In the genomic region with DNA sequence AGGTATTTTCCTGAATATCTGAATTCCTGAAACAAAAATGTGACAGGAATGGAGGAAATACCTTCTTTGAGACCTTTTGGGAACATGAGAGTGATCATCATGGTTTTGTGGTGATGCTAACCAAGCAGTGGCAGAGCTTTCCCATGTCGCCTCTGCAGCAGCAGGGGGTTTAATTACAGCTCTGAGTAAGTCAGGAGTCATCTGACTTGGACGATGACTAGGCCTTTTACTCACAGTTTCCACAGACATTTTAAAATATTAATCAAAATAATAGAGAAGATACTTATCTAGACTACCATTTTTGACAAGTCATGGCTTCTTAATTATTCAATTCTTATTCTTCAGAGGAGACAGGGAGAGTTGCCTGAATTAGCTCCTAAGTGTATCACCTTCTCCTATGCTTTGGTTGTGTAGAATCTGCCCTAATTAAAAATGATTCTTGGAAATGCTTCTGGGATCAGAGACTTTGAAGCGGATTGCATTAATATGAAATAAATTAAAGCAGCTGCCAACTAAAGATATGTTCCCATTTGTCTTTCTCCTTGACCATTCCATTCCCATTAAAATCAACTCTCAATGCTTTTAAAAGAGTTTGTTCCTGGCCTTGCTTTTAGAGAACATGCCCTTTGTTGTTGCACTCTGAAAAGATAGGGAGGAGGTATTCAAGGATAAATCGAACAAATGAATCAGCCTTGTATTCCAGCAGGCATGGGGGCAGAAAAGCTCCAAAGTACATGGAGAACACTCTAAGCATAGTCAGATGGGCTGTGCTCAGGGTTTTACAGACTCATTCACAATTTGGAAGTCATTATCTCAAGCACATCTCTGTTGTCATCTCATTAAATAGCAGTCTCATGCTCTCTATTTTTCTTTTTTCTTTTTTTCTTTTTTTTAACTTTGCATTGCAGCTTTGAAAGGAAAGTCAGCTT, we compare ENCODE assay signal across 10 cellular contexts. TPM values are rescaled to one million over a fixed set of nuclear protein-coding genes. Genes with fewer than 3 reads are reported as not detected.
A peak's percentile ranks its signal among the peaks of the same experiment; 100 is the strongest.
DNase-seq lines count a peak whose midpoint lies in the region; ATAC-seq, FAIRE-seq and TF ChIP-seq lines count a peak whose summit lies in the region.
"Had no signal": no experiment of that assay in that cellular context is flagged by ENCODE, and none has a peak within 500 bp of the region (broad histone marks: within the 10 kb centered on the region; RNA-seq: fewer than 3 reads in every experiment).

No MANE protein-coding gene starts in this region.

- H3K27ac Mint-ChIP-seq in osteocyte (ENCODE audit: unreplicated experiment), result peak overlapping the region; percentile 87
- H3K27ac Mint-ChIP-seq: activated B cell treated with CpG ODN at 0.5 μM for 24 hours, natural killer cell had no signal

- no peak overlapping the region for H3K4me3 Mint-ChIP-seq in osteocyte (ENCODE audit: unreplicated experiment)
- H3K4me3 Mint-ChIP-seq: activated B cell treated with CpG ODN at 0.5 μM for 24 hours, natural killer cell had no signal

- peaks cover 28% of the 10 kb centered on the region for H3K4me1 Mint-ChIP-seq in osteocyte (ENCODE audit: unreplicated experiment)
- H3K4me1 Mint-ChIP-seq: activated B cell treated with CpG ODN at 0.5 μM for 24 hours, natural killer cell had no signal

- H3K4me3 ChIP-seq in bronchial epithelial cell (ENCODE audit: low read depth, low read length), result no peak overlapping the region

- peaks cover 3% of the 10 kb centered on the region for H3K36me3 Mint-ChIP-seq in osteocyte (ENCODE audit: unreplicated experiment)
- H3K36me3 Mint-ChIP-seq: natural killer cell had no signal

- TF ChIP-seq CTCF in bronchial epithelial cell (IDR thresholded peaks at IDR 0.05; ENCODE audit: insufficient read depth, low read length, severe bottlenecking) (no peak), osteocyte (IDR thresholded peaks at IDR 0.05) (no peak)

- H3K27me3 Mint-ChIP-seq in osteocyte (ENCODE audit: unreplicated experiment), result no peaks in the 10 kb centered on the region
- H3K27me3 Mint-ChIP-seq: activated B cell treated with CpG ODN at 0.5 μM for 24 hours had no signal

- no peak for ATAC-seq in GM18519 (IDR thresholded peaks at IDR 0.05; ENCODE audit: low FRiP score, unreplicated experiment)
- ATAC-seq: natural killer cell had no signal

- FAIRE-seq in bronchial epithelial cell (lab: Jason Lieb, UNC), result no peak

- peaks cover 9% of the 10 kb centered on the region for H3K9me3 Mint-ChIP-seq in osteocyte (ENCODE audit: unreplicated experiment)
- H3K9me3 Mint-ChIP-seq: natural killer cell had no signal

- H3K36me3 ChIP-seq in bronchial epithelial cell (ENCODE audit: control insufficient read depth, insufficient read depth, low read length), result no peaks in the 10 kb centered on the region

- DNase-seq in GM04503 (ENCODE audit: low read depth) (peak; percentile 71), NCI-H1694 (lab: John Stamatoyannopoulos, UW) (peak; percentile 14), bronchial epithelial cell (ENCODE audit: low read depth) (peak; percentile 87), osteocyte (ENCODE audit: extremely low spot score, unreplicated experiment) (no peak), anterior cingulate cortex (lab: John Stamatoyannopoulos, UW) (no peak), SHP77 treated with DMSO at 0.1 percent for 48 hours (lab: John Stamatoyannopoulos, UW) (no peak)
- DNase-seq: activated B cell treated with CpG ODN at 0.5 μM for 24 hours, natural killer cell, NCI-H524 treated with DMSO at 0.1 percent for 48 hours had no signal

- peaks cover 2% of the 10 kb centered on the region for H3K27me3 ChIP-seq in bronchial epithelial cell (ENCODE audit: control insufficient read depth, insufficient read depth, low read length)

RNA-seq across cellular contexts. Expression of a gene that starts 7.7 kb away (rescaled TPM):
- not detected in 2 replicates for total RNA-seq in bronchial epithelial cell
- not detected in 2 replicates for total RNA-seq in osteocyte

Comparison
In these comparisons a context has a peak if more than half of its experiments do, and no peak if none do; other contexts are left out.
1. DNase-seq: peak in GM04503 (single experiment), NCI-H1694 (single experiment) and bronchial epithelial cell (single experiment); none in osteocyte (single experiment), anterior cingulate cortex (0 of 58) and SHP77 treated with DMSO at 0.1 percent for 48 hours (single experiment).